In genomic region chr10:123149162-123149567, GRCh38 we compare ENCODE assay signal across 10 cellular contexts. TPM values are rescaled to one million over a fixed set of nuclear protein-coding genes. Genes with fewer than 3 reads are reported as not detected.
A peak's percentile ranks its signal among the peaks of the same experiment; 100 is the strongest.
DNase-seq lines count a peak whose midpoint lies in the region; ATAC-seq and TF ChIP-seq lines count a peak whose summit lies in the region.
"Had no signal": no experiment of that assay in that cellular context is flagged by ENCODE, and none has a peak within 500 bp of the region (broad histone marks: within the 10 kb centered on the region; RNA-seq: fewer than 3 reads in every experiment).

No MANE protein-coding gene starts in this region.

- H3K36me3 Mint-ChIP-seq in CD4-positive, CD25-positive, alpha-beta regulatory T cell, result peaks cover 1% of the 10 kb centered on the region
- peaks cover 15% of the 10 kb centered on the region for H3K36me3 Mint-ChIP-seq in GM23338 (ENCODE audit: low read depth)

- H2AFZ ChIP-seq in GM23338 (peak overlapping the region; percentile 90), neural cell (ENCODE audit: low read depth, low read length) (no peak overlapping the region)

- H3K27me3 Mint-ChIP-seq in CD4-positive, CD25-positive, alpha-beta regulatory T cell, result peaks cover 74% of the 10 kb centered on the region
- H3K27me3 Mint-ChIP-seq in GM23338 (ENCODE audit: insufficient read depth, low read depth, poor library complexity), result peaks cover 79% of the 10 kb centered on the region

- H3K4me3 ChIP-seq in CD4-positive, CD25-positive, alpha-beta regulatory T cell (ENCODE audit: low read depth, low read length), result no peak overlapping the region
- H3K4me3 ChIP-seq in GM23338 (peak overlapping the region; percentile 60), coronary artery (peak overlapping the region; percentile 70), neural cell (ENCODE audit: low read length) (peak overlapping the region; percentile 65)

- no peaks in the 10 kb centered on the region for H3K79me2 ChIP-seq in GM23338 (replicated peaks; ENCODE audit: insufficient read depth)
- H3K79me2 ChIP-seq in neural cell (replicated peaks; ENCODE audit: insufficient read depth, low read length), result no peaks in the 10 kb centered on the region

- no peak for TF ChIP-seq EP300 in neural cell (conservative IDR thresholded peaks at IDR 0.05; ENCODE audit: poor library complexity, severe bottlenecking)

- peaks cover 0 to 2% (median 0%) of the 10 kb centered on the region in 7 donors for H3K9me3 Mint-ChIP-seq in CD4-positive, CD25-positive, alpha-beta regulatory T cell
- H3K9me3 Mint-ChIP-seq in GM23338, result peaks cover 5% of the 10 kb centered on the region; the same call in 2 of the 3 replicates

- no peak for DNase-seq in CD4-positive, CD25-positive, alpha-beta regulatory T cell
- DNase-seq in GM23338 (ENCODE audit: low spot score), result no peak
- DNase-seq in coronary artery (ENCODE audit: low spot score), result no peak
- DNase-seq in retina, result no peak
- no peak for DNase-seq in NCI-H2081 treated with DMSO at 0.1 percent for 48 hours (lab: John Stamatoyannopoulos, UW)
- DNase-seq in GM19238 (ENCODE audit: insufficient read length, low spot score), result no peak
- DNase-seq: cortex of kidney had no signal

- H3K4me1 ChIP-seq in CD4-positive, CD25-positive, alpha-beta regulatory T cell (ENCODE audit: control insufficient read depth, insufficient read depth, low read length, poor library complexity, severe bottlenecking), result peaks cover 77% of the 10 kb centered on the region
- peaks cover 68% of the 10 kb centered on the region for H3K4me1 ChIP-seq in GM23338 (ENCODE audit: insufficient read depth)

- H3K9me2 ChIP-seq in GM23338 (ENCODE audit: insufficient read depth), result no peaks in the 10 kb centered on the region
- H3K9me2 ChIP-seq in neural cell (ENCODE audit: insufficient read depth, low read length), result no peaks in the 10 kb centered on the region

- no peak for TF ChIP-seq RAD21 in neural cell (conservative IDR thresholded peaks at IDR 0.05)

- peaks cover 8 to 78% (median 40%) of the 10 kb centered on the region in 4 donors for H3K4me1 Mint-ChIP-seq in CD4-positive, CD25-positive, alpha-beta regulatory T cell
- H3K4me1 Mint-ChIP-seq in GM23338, result peaks cover 62% of the 10 kb centered on the region

- peak overlapping the region; percentile 83 for H3K4me2 ChIP-seq in GM23338
- no peak overlapping the region for H3K4me2 ChIP-seq in neural cell (ENCODE audit: low read length)

- H3K9ac ChIP-seq in neural cell (ENCODE audit: low read length), result no peak overlapping the region

- no peaks in the 10 kb centered on the region for H3K36me3 ChIP-seq in CD4-positive, CD25-positive, alpha-beta regulatory T cell (ENCODE audit: control insufficient read depth, insufficient read depth, low read length)
- H3K36me3 ChIP-seq in GM23338 (ENCODE audit: insufficient read depth), result no peaks in the 10 kb centered on the region
- H3K36me3 ChIP-seq in neural cell (ENCODE audit: insufficient read depth, low read length), result no peaks in the 10 kb centered on the region
- H3K36me3 ChIP-seq: uterus had no signal

- peaks cover 39% of the 10 kb centered on the region for H3K27me3 ChIP-seq in CD4-positive, CD25-positive, alpha-beta regulatory T cell (ENCODE audit: control insufficient read depth, insufficient read depth, low read length)
- peaks cover 89% of the 10 kb centered on the region for H3K27me3 ChIP-seq in GM23338 (ENCODE audit: insufficient read depth)
- peaks cover 94% of the 10 kb centered on the region for H3K27me3 ChIP-seq in neural cell (ENCODE audit: insufficient read depth, low read depth, low read length)

- no peak for TF ChIP-seq CTCF in GM23338 (conservative IDR thresholded peaks at IDR 0.05; ENCODE audit: low read depth in 2 of 2)
- no peak for TF ChIP-seq CTCF in coronary artery (IDR thresholded peaks at IDR 0.05)
- TF ChIP-seq CTCF in neural cell (IDR thresholded peaks at IDR 0.05; ENCODE audit: poor library complexity, severe bottlenecking), result no peak

- H3K9me3 ChIP-seq in CD4-positive, CD25-positive, alpha-beta regulatory T cell (ENCODE audit: control insufficient read depth in 2 of 2, low read length in 2 of 2), result no peaks in the 10 kb centered on the region
- no peaks in the 10 kb centered on the region for H3K9me3 ChIP-seq in neural cell (ENCODE audit: low read length)
- H3K9me3 ChIP-seq: uterus had no signal

- ATAC-seq in CD4-positive, CD25-positive, alpha-beta regulatory T cell (ENCODE audit: low read depth in 2 of 2), result no peak
- ATAC-seq in GM23338 (no peak), HG03432 (IDR thresholded peaks at IDR 0.05; ENCODE audit: unreplicated experiment) (no peak)

- H3K27ac Mint-ChIP-seq in CD4-positive, CD25-positive, alpha-beta regulatory T cell, result peak overlapping the region in 1 of 3 donors; percentile 66
- no peak overlapping the region for H3K27ac Mint-ChIP-seq in GM23338

- H3K4me3 Mint-ChIP-seq in CD4-positive, CD25-positive, alpha-beta regulatory T cell, result peak overlapping the region; percentile 51 to 88 (median 80)
- H3K4me3 Mint-ChIP-seq in GM23338, result peak overlapping the region; percentile 70

- H4K20me1 ChIP-seq in GM23338 (replicated peaks; ENCODE audit: insufficient read depth) (peaks cover 8% of the 10 kb centered on the region; the same call in 1 of the 2 replicates), neural cell (ENCODE audit: insufficient read depth) (no peaks in the 10 kb centered on the region)

- H3F3A ChIP-seq in GM23338 (replicated peaks; ENCODE audit: low read depth) (peaks cover 46% of the 10 kb centered on the region), neural cell (ENCODE audit: insufficient read depth, low read length, poor library complexity, severe bottlenecking) (no peaks in the 10 kb centered on the region)

- no peak overlapping the region for H3K27ac ChIP-seq in CD4-positive, CD25-positive, alpha-beta regulatory T cell (ENCODE audit: insufficient read depth, low read length, poor library complexity, severe bottlenecking)
- H3K27ac ChIP-seq in GM23338 (ENCODE audit: low read depth) (no peak overlapping the region), coronary artery (no peak overlapping the region), neural cell (ENCODE audit: low read length) (no peak overlapping the region)
- H3K27ac ChIP-seq: uterus had no signal

TF ChIP-seq in GM23338, 12 proteins besides CTCF, POLR2A, EP300 and RAD21 (continues in another document):
- TF ChIP-seq NANOG (IDR thresholded peaks at IDR 0.05; ENCODE audit: borderline replicate concordance), result no peak
- TF ChIP-seq EZH2 (IDR thresholded peaks at IDR 0.05; ENCODE audit: low read depth, unreplicated experiment), result peak; percentile 97

TF ChIP-seq in neural cell, 6 proteins besides CTCF, POLR2A, EP300 and RAD21:
- no peak for TF ChIP-seq TAF1 (IDR thresholded peaks at IDR 0.05; ENCODE audit: low read depth)
- TF ChIP-seq REST (IDR thresholded peaks at IDR 0.05; ENCODE audit: borderline replicate concordance), result no peak
- peak; percentile 9 for TF ChIP-seq EZH2 (IDR thresholded peaks at IDR 0.05; ENCODE audit: borderline replicate concordance, insufficient read depth, low read length, poor library complexity, severe bottlenecking)

RNA-seq across cellular contexts. Expression of gene HMX2, which starts 1.2 kb away (rescaled TPM):
- total RNA-seq in CD4-positive, CD25-positive, alpha-beta regulatory T cell, result not detected
- under 1 TPM in 1 of 4 donors, not detected in 3; 0.37 TPM for polyA plus RNA-seq in CD4-positive, CD25-positive, alpha-beta regulatory T cell
- total RNA-seq in GM23338 (2014; rRNA removed; shearing (Covaris generic)), result 0.97 and 2.6 TPM in 2 replicates
- polyA plus RNA-seq in GM23338 (2016; fragmentation: Nextera tagmentation; extraction: Ambion mirVana) (3.1 and 3.4 TPM in 2 replicates), neural cell (not detected in 2 replicates)
- not detected in 2 replicates for polyA minus RNA-seq in neural cell
- total RNA-seq: uterus had no signal

RNA-seq across cellular contexts. Expression of gene BUB3, which starts 5.0 kb away (rescaled TPM):
- 162 TPM for total RNA-seq in CD4-positive, CD25-positive, alpha-beta regulatory T cell
- 100 to 1,000 TPM; 311 to 369 (median 336) TPM for polyA plus RNA-seq in CD4-positive, CD25-positive, alpha-beta regulatory T cell
- total RNA-seq in GM23338 (2014; rRNA removed; shearing (Covaris generic)), result 272 and 361 TPM in 2 replicates
- 197 and 243 TPM in 2 replicates for polyA plus RNA-seq in GM23338 (2016; fragmentation: Nextera tagmentation; extraction: Ambion mirVana)
- polyA plus RNA-seq in neural cell, result 127 and 162 TPM in 2 replicates
- polyA minus RNA-seq in neural cell, result 140 and 152 TPM in 2 replicates

RNA-seq across cellular contexts. Expression of gene HMX3, which starts 13.4 kb away (rescaled TPM):
- not detected for total RNA-seq in CD4-positive, CD25-positive, alpha-beta regulatory T cell
- polyA plus RNA-seq in CD4-positive, CD25-positive, alpha-beta regulatory T cell, result not detected
- total RNA-seq in GM23338 (2014; rRNA removed; shearing (Covaris generic)), result 0.23 and 0.35 TPM in 2 replicates
- polyA plus RNA-seq in GM23338 (2016; fragmentation: Nextera tagmentation; extraction: Ambion mirVana) (not detected in 2 replicates), neural cell (not detected in 2 replicates)
- polyA minus RNA-seq in neural cell, result not detected in 2 replicates
- total RNA-seq: uterus had no signal
